Comparison of ENCODE assay signal across 38 cellular contexts in genomic region chr19:36120984-36121358, GRCh38. TPM values are rescaled to one million over a fixed set of nuclear protein-coding genes. Genes with fewer than 3 reads are reported as not detected.
"Had no signal": no experiment of that assay in that cellular context is flagged by ENCODE, and none has a peak within 500 bp of the region (broad histone marks: within the 10 kb centered on the region; RNA-seq: fewer than 3 reads in every experiment).

No MANE protein-coding gene starts in this region.

- DNase-seq: activated B cell treated with CpG ODN at 0.5 μM for 24 hours; activated CD4-positive, alpha-beta memory T cell treated with anti-CD3 and anti-CD28 coated beads for 36 hours; activated CD4-positive, alpha-beta T cell treated with anti-CD3 and anti-CD28 coated beads for 48 hours; activated CD4-positive, alpha-beta T cell treated with anti-CD3 and anti-CD28 coated beads, Interleukin-2, amount 50 U/mL, for 1 hour; activated CD8-positive, alpha-beta memory T cell treated with anti-CD3 and anti-CD28 coated beads, Interleukin-2, amount 10 ng/mL, durations not matched to agents 7 days and 5 days; activated CD8-positive, alpha-beta memory T cell treated with anti-CD3 and anti-CD28 coated beads, Interleukin-2, amount 50 U/mL, for 4 hours; activated CD8-positive, alpha-beta T cell treated with anti-CD3 and anti-CD28 coated beads, Interleukin-2, amount 10 ng/mL, durations not matched to agents 7 days and 5 days; activated effector memory CD4-positive, alpha-beta T cell treated with anti-CD3 and anti-CD28 coated beads, Interleukin-2, amount 50 U/mL, for 16 hours; activated naive CD4-positive, alpha-beta T cell treated with anti-CD3 and anti-CD28 coated beads for 36 hours; activated naive CD8-positive, alpha-beta T cell treated with anti-CD3 and anti-CD28 coated beads for 36 hours; activated naive CD8-positive, alpha-beta T cell treated with anti-CD3 and anti-CD28 coated beads, Interleukin-2, amount 50 U/mL, for 24 hours; activated T-cell treated with anti-CD3 and anti-CD28 coated beads, Interleukin-2, amount 50 U/mL, for 1 hour; activated T-cell treated with anti-CD3 and anti-CD28 coated beads, Interleukin-2, amount 50 U/mL, for 48 hours; adrenal gland; central memory CD4-positive, alpha-beta T cell; cerebellar nuclear complex; colonic mucosa; effector CD8-positive, alpha-beta T cell; esophagus squamous epithelium; foreskin melanocyte; heart right ventricle; T1000; WERI-Rb-1 had no signal

- H3K36me3 ChIP-seq: breast epithelium had no signal

- H3K4me2 ChIP-seq: hepatocyte had no signal

- ATAC-seq: activated CD4-positive, CD25-positive, alpha-beta regulatory T cell treated with anti-CD3 and anti-CD28 coated beads, Interleukin-2, amount 50 U/mL, for 24 hours; activated CD8-positive, alpha-beta memory T cell treated with anti-CD3 and anti-CD28 coated beads, Interleukin-2, amount 10 ng/mL, durations not matched to agents 7 days and 5 days; activated CD8-positive, alpha-beta T cell treated with anti-CD3 and anti-CD28 coated beads, Interleukin-2, amount 10 ng/mL, durations not matched to agents 7 days and 5 days; activated naive CD8-positive, alpha-beta T cell treated with anti-CD3 and anti-CD28 coated beads, Interleukin-2, amount 50 U/mL, for 24 hours; gastroesophageal sphincter had no signal

- H3K4me3 ChIP-seq: adrenal gland, ascending aorta, breast epithelium, cardiac muscle cell, colonic mucosa, esophagus squamous epithelium, gastroesophageal sphincter, heart right ventricle, hepatocyte had no signal

- H3K27ac ChIP-seq: adrenal gland, ascending aorta, breast epithelium, cardiac muscle cell, colonic mucosa, epithelial cell of prostate, esophagus squamous epithelium, gastroesophageal sphincter, heart right ventricle, hepatocyte, WERI-Rb-1 had no signal

- H2AFZ ChIP-seq: hepatocyte had no signal

- H3K27me3 ChIP-seq: adrenal gland, ascending aorta, breast epithelium, cardiac muscle cell, colonic mucosa, esophagus squamous epithelium, gastroesophageal sphincter, heart right ventricle, hepatocyte had no signal

- H3K9me3 ChIP-seq: adrenal gland, ascending aorta, breast epithelium, colonic mucosa, esophagus squamous epithelium, gastroesophageal sphincter, heart right ventricle had no signal

RNA-seq across cellular contexts. Expression of gene OVOL3, which starts 10.0 kb away (rescaled TPM):
- total RNA-seq: activated B cell treated with CpG ODN at 0.5 μM for 24 hours; activated CD4-positive, alpha-beta memory T cell treated with anti-CD3 and anti-CD28 coated beads for 36 hours; activated CD8-positive, alpha-beta memory T cell treated with anti-CD3 and anti-CD28 coated beads for 36 hours; activated CD8-positive, alpha-beta memory T cell treated with anti-CD3 and anti-CD28 coated beads, Interleukin-2, amount 10 ng/mL, durations not matched to agents 7 days and 5 days; activated naive CD4-positive, alpha-beta T cell treated with anti-CD3 and anti-CD28 coated beads for 36 hours; activated naive CD8-positive, alpha-beta T cell treated with anti-CD3 and anti-CD28 coated beads for 36 hours; activated T-helper 1 cell treated with anti-CD3 and anti-CD28 coated beads, Interleukin-12 subunit alpha, Interleukin-12 subunit beta, Interleukin-2, Interleukin-4 antibody, amounts not matched to agents 30 ng/mL and 10 ng/mL and 1 ng/mL, durations not matched to agents 14 hours and 24 hours and 36 hours; activated T-helper 2 cell treated with anti-CD3 and anti-CD28 coated beads, Interferon-gamma antibody, Interleukin-2, Interleukin-4, amounts not matched to agents 10 μg/mL and 5 μg/mL and 100 μg/mL, durations not matched to agents 14 hours and 24 hours and 36 hours; adrenal gland; ascending aorta; breast epithelium; cardiac muscle cell; colonic mucosa; dermis microvascular lymphatic vessel endothelial cell; endothelial cell of umbilical vein; esophagus squamous epithelium; fibroblast of lung; fibroblast of villous mesenchyme; gastroesophageal sphincter; glomerular endothelial cell; heart right ventricle; hepatocyte had no signal
- polyA plus RNA-seq: adrenal gland, cardiac muscle cell, endothelial cell of umbilical vein, fibroblast of lung, heart right ventricle, hepatocyte had no signal

RNA-seq across cellular contexts. Expression of gene COX7A1, which starts 31.3 kb away (rescaled TPM):
- total RNA-seq: activated B cell treated with CpG ODN at 0.5 μM for 24 hours; activated CD4-positive, alpha-beta memory T cell treated with anti-CD3 and anti-CD28 coated beads for 36 hours; activated CD8-positive, alpha-beta memory T cell treated with anti-CD3 and anti-CD28 coated beads for 36 hours; activated CD8-positive, alpha-beta memory T cell treated with anti-CD3 and anti-CD28 coated beads, Interleukin-2, amount 10 ng/mL, durations not matched to agents 7 days and 5 days; activated CD8-positive, alpha-beta T cell treated with anti-CD3 and anti-CD28 coated beads, Interleukin-2, amount 10 ng/mL, durations not matched to agents 7 days and 5 days; activated naive CD4-positive, alpha-beta T cell treated with anti-CD3 and anti-CD28 coated beads for 36 hours; activated naive CD8-positive, alpha-beta T cell treated with anti-CD3 and anti-CD28 coated beads for 36 hours; activated T-helper 1 cell treated with anti-CD3 and anti-CD28 coated beads, Interleukin-12 subunit alpha, Interleukin-12 subunit beta, Interleukin-2, Interleukin-4 antibody, amounts not matched to agents 30 ng/mL and 10 ng/mL and 1 ng/mL, durations not matched to agents 14 hours and 24 hours and 36 hours; activated T-helper 2 cell treated with anti-CD3 and anti-CD28 coated beads, Interferon-gamma antibody, Interleukin-2, Interleukin-4, amounts not matched to agents 10 μg/mL and 5 μg/mL and 100 μg/mL, durations not matched to agents 14 hours and 24 hours and 36 hours; cardiac muscle cell; hepatocyte had no signal
- polyA plus RNA-seq: hepatocyte had no signal
